ENCODE assay signal across 8 cellular contexts in genomic region chr12:49059063-49059384, GRCh38. TPM values are rescaled to one million over a fixed set of nuclear protein-coding genes. Genes with fewer than 3 reads are reported as not detected.
A peak's percentile ranks its signal among the peaks of the same experiment; 100 is the strongest.
DNase-seq lines count a peak whose midpoint lies in the region; ATAC-seq and TF ChIP-seq lines count a peak whose summit lies in the region.

No MANE protein-coding gene starts in this region.

- H3K4me1 ChIP-seq in esophagus squamous epithelium (peaks cover 38 to 68% (median 38%) of the 10 kb centered on the region in 3 donors), psoas muscle (peaks cover 34% of the 10 kb centered on the region)

- WGBS in esophagus squamous epithelium, 2 donors, result 0% methylated on average over 2 to 3 of the region's 3 CpGs
- 0% methylated on average over 3 of the region's 3 CpGs for WGBS in psoas muscle, 3 donors

- H3K27ac ChIP-seq in RWPE1 (peak overlapping the region; percentile 86), esophagus squamous epithelium (peak overlapping the region; percentile 98 to 99 (median 98)), psoas muscle (peak overlapping the region; percentile 95)

- TF ChIP-seq CTCF in RWPE1 (conservative IDR thresholded peaks at IDR 0.05; ENCODE audit: low read depth), result no peak
- no peak for TF ChIP-seq CTCF in esophagus squamous epithelium (IDR thresholded peaks at IDR 0.05)
- no peak for TF ChIP-seq CTCF in psoas muscle (IDR thresholded peaks at IDR 0.05)

- CTCF ChIA-PET in RWPE1 (lab: Yijun Ruan, JAX), result interaction anchor here (0.6 kb wide), 1 partner anchor 152 kb away, joined by 5 read pairs; no protein-coding TSS in a partner anchor

- ATAC-seq in psoas muscle (no peak), HG02884 (IDR thresholded peaks at IDR 0.05; ENCODE audit: unreplicated experiment) (no peak)

- POLR2A ChIA-PET in RWPE1 (lab: Yijun Ruan, JAX; ENCODE audit: low non-redundant PET), result no interaction called here

- H3K4me3 ChIP-seq in esophagus squamous epithelium (peak overlapping the region; percentile 85 to 99 (median 98)), psoas muscle (peak overlapping the region; percentile 99)

- intact Hi-C loops in esophagus squamous epithelium (cut with DNase I) (no loop called here), psoas muscle (cut with DNase I) (loop anchor here (5.0 kb wide), 1 partner anchor 37 kb away; no protein-coding TSS in a partner anchor)

- no peak for TF ChIP-seq POLR2A in esophagus squamous epithelium (IDR thresholded peaks at IDR 0.05)

- H3K36me3 ChIP-seq in esophagus squamous epithelium (peaks cover 5 to 13% (median 7%) of the 10 kb centered on the region in 3 donors), psoas muscle (ENCODE audit: insufficient read depth in 1 of 2, low read depth in 1 of 2) (peaks cover 0 to 12% of the 10 kb centered on the region in 2 donors)

- no peaks in the 10 kb centered on the region for H3K27me3 ChIP-seq in esophagus squamous epithelium
- no peaks in the 10 kb centered on the region for H3K27me3 ChIP-seq in psoas muscle (ENCODE audit: insufficient read depth in 3 of 3, low read length in 2 of 3)

- H3K9me3 ChIP-seq in esophagus squamous epithelium (no peaks in the 10 kb centered on the region), psoas muscle (no peaks in the 10 kb centered on the region)

- DNase-seq in ELF-1 (ENCODE audit: low read depth, low spot score), result peak; percentile 18
- DNase-seq in RWPE1 (ENCODE audit: low spot score), result no peak
- DNase-seq in esophagus squamous epithelium (lab: John Stamatoyannopoulos, UW), result no peak
- DNase-seq in psoas muscle, result no peak
- no peak for DNase-seq in HuH-7 (ENCODE audit: low spot score)
- no peak for DNase-seq in kidney glomerular epithelial cell (lab: John Stamatoyannopoulos, UW)
- no peak for DNase-seq in GF-D8 (lab: John Stamatoyannopoulos, UW)

RNA-seq across cellular contexts. Expression of gene KMT2D, which starts 1.6 kb away (rescaled TPM):
- 10 to 100 TPM; 29.4 to 67.9 (median 47.9) TPM for total RNA-seq in esophagus squamous epithelium
- 10 to 100 TPM; 62.6 to 69.8 (median 65.1) TPM for total RNA-seq in psoas muscle
- polyA plus RNA-seq in psoas muscle, result 10 to 100 TPM; 10.8 to 65.8 (median 13.9) TPM

RNA-seq across cellular contexts. Expression of gene RHEBL1, which starts 10.8 kb away (rescaled TPM):
- total RNA-seq in esophagus squamous epithelium (under 1 TPM in 2 of 4 donors, not detected in 2; 0.23 to 0.44 TPM), psoas muscle (under 1 TPM in 1 of 4 donors, not detected in 3; 0.97 TPM)
- polyA plus RNA-seq in psoas muscle, result 1 to 10 TPM in 1 of 3 donors, under 1 TPM in 2; 0.21 to 1.2 (median 0.57) TPM

RNA-seq across cellular contexts. Expression of gene DHH, which starts 35.6 kb away (rescaled TPM):
- total RNA-seq in esophagus squamous epithelium (under 1 TPM in 3 of 4 donors, not detected in 1; 0.19 to 0.31 (median 0.21) TPM), psoas muscle (under 1 TPM; 0.07 to 0.43 (median 0.17) TPM)
- under 1 TPM; 0.08 to 0.39 (median 0.17) TPM for polyA plus RNA-seq in psoas muscle

RNA-seq across cellular contexts. Expression of gene PRKAG1, which starts 40.4 kb away (rescaled TPM):
- 10 to 100 TPM; 31.9 to 58.6 (median 47.8) TPM for total RNA-seq in esophagus squamous epithelium
- total RNA-seq in psoas muscle, result 10 to 100 TPM; 49.5 to 91.6 (median 70.6) TPM
- 100 to 1,000 TPM in 1 of 3 donors, 10 to 100 TPM in 2; 67.5 to 105 (median 86.5) TPM for polyA plus RNA-seq in psoas muscle

RNA-seq across cellular contexts. Expression of gene LMBR1L, which starts 51.6 kb away (rescaled TPM):
- total RNA-seq in esophagus squamous epithelium, result 10 to 100 TPM; 13.7 to 41.8 (median 27.8) TPM
- total RNA-seq in psoas muscle, result 10 to 100 TPM; 13.3 to 27.3 (median 21.3) TPM
- 10 to 100 TPM; 13.3 to 16.8 (median 14.1) TPM for polyA plus RNA-seq in psoas muscle
